In the genomic region with DNA sequence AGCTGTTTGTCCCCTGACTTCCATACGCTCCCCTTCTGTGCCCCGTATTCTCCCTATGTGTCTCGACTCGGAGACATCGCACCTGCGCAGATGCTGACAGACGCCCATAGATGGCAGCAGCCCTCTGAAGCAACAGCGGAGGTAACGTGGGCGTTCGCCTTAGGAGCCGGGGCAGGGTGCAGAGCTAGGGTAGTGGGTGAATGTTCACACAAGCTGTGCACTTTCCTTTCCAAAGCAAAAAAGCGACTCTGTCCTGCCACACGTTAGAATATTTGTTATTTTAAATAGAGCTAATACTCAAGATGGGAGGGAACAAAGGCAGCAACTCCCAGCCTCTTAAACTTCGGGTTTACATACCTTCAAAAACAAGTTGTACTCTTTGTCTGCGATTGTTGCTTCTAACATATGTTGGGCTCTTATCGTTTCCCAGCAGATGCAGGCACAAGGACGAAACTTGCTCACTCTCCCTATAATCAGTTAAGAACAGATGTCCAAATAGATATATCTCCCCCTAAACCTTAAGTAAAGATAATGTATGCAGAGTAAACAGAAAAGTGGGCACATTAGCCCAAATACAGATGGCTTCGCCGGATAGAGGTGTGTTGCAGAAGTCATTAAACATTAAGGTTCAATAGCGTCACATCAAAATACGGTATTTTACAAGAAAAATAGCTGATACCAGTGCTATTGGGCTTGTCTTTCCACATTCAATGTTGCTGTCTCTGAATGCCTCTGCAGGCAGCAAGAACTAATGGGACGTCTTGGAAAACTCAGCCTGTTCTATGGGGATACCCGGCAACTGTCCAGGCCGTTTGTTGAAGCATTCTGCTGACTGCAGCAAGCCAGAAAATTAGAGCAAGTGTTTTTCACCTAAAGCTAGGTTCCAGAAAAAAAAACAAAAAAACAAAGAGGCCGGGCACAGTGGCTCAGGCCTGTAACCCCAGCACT, we compare ENCODE assay signal across 8 cellular contexts.
DNase-seq lines count a peak whose midpoint lies in the region; ATAC-seq, FAIRE-seq and TF ChIP-seq lines count a peak whose summit lies in the region.

No MANE protein-coding gene starts in this region.

- H4K20me1 ChIP-seq in DND-41 (ENCODE audit: insufficient read depth, low read length): no peaks in the 10 kb centered on the region

- H3K27ac Mint-ChIP-seq in T-helper 17 cell: no peak overlapping the region

- H3K4me2 ChIP-seq in DND-41 (ENCODE audit: insufficient read depth, low read length): peak overlapping the region; percentile 20; the same call in 1 of the 2 replicates

- H3K9ac ChIP-seq in DND-41 (ENCODE audit: low read depth, low read length) (no peak overlapping the region), adipocyte (ENCODE audit: low read length) (no peak overlapping the region)

- H3K36me3 Mint-ChIP-seq in T-helper 17 cell (ENCODE audit: low read depth): no peaks in the 10 kb centered on the region

- 18 to 26% (median 19%) methylated on average over 26 of the region's 26 CpGs for WGBS in small intestine, 3 donors

- FAIRE-seq in HTR-8/SVneo (lab: Jason Lieb, UNC) (no peak), small intestine (lab: Jason Lieb, UNC) (no peak)

- H3K4me1 ChIP-seq in DND-41 (ENCODE audit: insufficient read depth, low read length) (peaks cover 10% of the 10 kb centered on the region), adipocyte (ENCODE audit: control insufficient read depth, insufficient read depth, low read length) (peaks cover 18% of the 10 kb centered on the region), small intestine (ENCODE audit: control insufficient read depth in 2 of 2, insufficient read depth in 1 of 2, low read depth in 1 of 2, low read length in 1 of 2) (no peaks in the 10 kb centered on the region)

- H3K27me3 Mint-ChIP-seq in T-helper 17 cell: peaks cover 23% of the 10 kb centered on the region

- peak; percentile 99 for ATAC-seq in DND-41 (ENCODE audit: insufficient read depth, low read depth)
- peak; percentile 96 for ATAC-seq in GM21423 (IDR thresholded peaks at IDR 0.05; ENCODE audit: unreplicated experiment)
- peak; percentile 99 for ATAC-seq in T-helper 17 cell

- H3K27me3 ChIP-seq in DND-41 (ENCODE audit: insufficient read depth, low read length, poor library complexity) (no peaks in the 10 kb centered on the region), adipocyte (replicated peaks; ENCODE audit: control insufficient read depth, insufficient read depth, low read length) (peaks cover 29% of the 10 kb centered on the region), small intestine (ENCODE audit: control insufficient read depth in 2 of 2, insufficient read depth in 2 of 2, low read length in 2 of 2) (no peaks in the 10 kb centered on the region)

- TF ChIP-seq CTCF in DND-41 (IDR thresholded peaks at IDR 0.05; ENCODE audit: borderline replicate concordance, extremely low read depth, low read length, poor library complexity, severe bottlenecking): peak; percentile 97

- DNase-seq in DND-41: peak; percentile 83
- peak; percentile 60 for DNase-seq in HTR-8/SVneo (ENCODE audit: insufficient read length, low spot score)
- DNase-seq in T-helper 17 cell: peak; percentile 45 to 64 (median 48)
- peak; percentile 49 for DNase-seq in adipocyte (ENCODE audit: low read depth)
- peak in 47 of 51 donors; percentile 9 to 88 (median 64) for DNase-seq in hypothalamus (lab: John Stamatoyannopoulos, UW)
- peak; percentile 59 for DNase-seq in small intestine
- no peak for DNase-seq in NCI-H1048 (lab: John Stamatoyannopoulos, UW)

- H2AFZ ChIP-seq in DND-41 (ENCODE audit: low read depth, low read length): peak overlapping the region; percentile 14; the same call in 1 of the 2 replicates

- no peak overlapping the region for H3K4me3 ChIP-seq in DND-41 (ENCODE audit: low read depth in 1 of 2, low read length in 2 of 2)
- peak overlapping the region; percentile 62 for H3K4me3 ChIP-seq in adipocyte (ENCODE audit: low read length)
- H3K4me3 ChIP-seq in small intestine (ENCODE audit: low read depth in 1 of 2, low read length in 2 of 2): no peak overlapping the region

- no peaks in the 10 kb centered on the region for H3K36me3 ChIP-seq in DND-41 (ENCODE audit: insufficient read depth, low read length)
- no peaks in the 10 kb centered on the region for H3K36me3 ChIP-seq in adipocyte (ENCODE audit: control insufficient read depth, insufficient read depth, low read length, severe bottlenecking)
- H3K36me3 ChIP-seq in small intestine (ENCODE audit: control insufficient read depth in 2 of 2, insufficient read depth in 2 of 2, low read length in 2 of 2): no peaks in the 10 kb centered on the region

- no peaks in the 10 kb centered on the region for H3K79me2 ChIP-seq in DND-41 (ENCODE audit: insufficient read depth, low read length)

- 0 out of 2 replicates have a peak overlapping the region, but pooled peaks have one; percentile 11 for H3K27ac ChIP-seq in DND-41 (ENCODE audit: low read length)
- no peak overlapping the region for H3K27ac ChIP-seq in small intestine (ENCODE audit: low read depth in 1 of 2, low read length in 1 of 2)

- H3K4me1 Mint-ChIP-seq in T-helper 17 cell: peaks cover 27% of the 10 kb centered on the region

- H3K9me3 ChIP-seq in DND-41 (ENCODE audit: insufficient read depth, low read length, severe bottlenecking) (no peaks in the 10 kb centered on the region), T-helper 17 cell (ENCODE audit: control insufficient read depth, low read length, poor library complexity, severe bottlenecking) (no peaks in the 10 kb centered on the region), adipocyte (ENCODE audit: control insufficient read depth, low read length) (no peaks in the 10 kb centered on the region), small intestine (ENCODE audit: control insufficient read depth, low read depth) (no peaks in the 10 kb centered on the region)

- no peak overlapping the region for H3K4me3 Mint-ChIP-seq in T-helper 17 cell
